8 cellular contexts compared by ENCODE assay signal in genomic region chr17:65627892-65628622, GRCh38.
DNase-seq lines count a peak whose midpoint lies in the region; ATAC-seq, FAIRE-seq and TF ChIP-seq lines count a peak whose summit lies in the region.

No MANE protein-coding gene starts in this region.

- H3K27ac ChIP-seq in astrocyte (ENCODE audit: low read depth, low read length) (no peak overlapping the region), lower lobe of right lung (no peak overlapping the region), substantia nigra (ENCODE audit: low read depth, low read length, poor library complexity, severe bottlenecking) (no peak overlapping the region)

- H3K79me2 ChIP-seq in astrocyte (ENCODE audit: insufficient read depth, low read length) = no peaks in the 10 kb centered on the region

- peaks cover 12% of the 10 kb centered on the region for H3K4me1 Mint-ChIP-seq in astrocyte (ENCODE audit: low read depth, unreplicated experiment)

- no peaks in the 10 kb centered on the region for H4K20me1 ChIP-seq in astrocyte (ENCODE audit: insufficient read depth, low read length)

- peak; percentile 30 to 45 for ATAC-seq in lower lobe of right lung

- TF ChIP-seq CTCF in AG09309 (IDR thresholded peaks at IDR 0.05; ENCODE audit: control insufficient read depth, insufficient read depth, low read depth, low read length, missing control alignments) = no peak
- TF ChIP-seq CTCF in astrocyte (IDR thresholded peaks at IDR 0.05; ENCODE audit: insufficient read depth, low read depth, low read length) = no peak
- no peak for TF ChIP-seq CTCF in lower lobe of right lung (IDR thresholded peaks at IDR 0.05)

- no peak overlapping the region for H3K4me3 ChIP-seq in AG09309 (ENCODE audit: control insufficient read depth, low read depth, low read length)
- H3K4me3 ChIP-seq in astrocyte (ENCODE audit: insufficient read depth, low read depth, low read length) = no peak overlapping the region
- no peak overlapping the region for H3K4me3 ChIP-seq in lower lobe of right lung

- peak; percentile 47 for FAIRE-seq in astrocyte (lab: Jason Lieb, UNC)

- H2AFZ ChIP-seq in astrocyte (ENCODE audit: low read depth, low read length) = no peak overlapping the region

- no peak overlapping the region for H3K4me3 Mint-ChIP-seq in astrocyte (ENCODE audit: unreplicated experiment)

- intact Hi-C loops in lower lobe of right lung (cut with DNase I) = no loop called here

- peak overlapping the region; percentile 70 for H3K4me2 ChIP-seq in astrocyte (ENCODE audit: low read length)

- H3K27ac Mint-ChIP-seq in astrocyte (ENCODE audit: unreplicated experiment) = no peak overlapping the region

- H3K4me1 ChIP-seq in astrocyte (ENCODE audit: insufficient read depth, low read length) (peaks cover 19% of the 10 kb centered on the region), lower lobe of right lung (no peaks in the 10 kb centered on the region)

- no peaks in the 10 kb centered on the region for H3K9me3 Mint-ChIP-seq in astrocyte (ENCODE audit: unreplicated experiment)

- H3K36me3 ChIP-seq in astrocyte (ENCODE audit: insufficient read depth, low read length) (no peaks in the 10 kb centered on the region), lower lobe of right lung (no peaks in the 10 kb centered on the region)

- peaks cover 5% of the 10 kb centered on the region for H3K36me3 Mint-ChIP-seq in astrocyte (ENCODE audit: low read depth, unreplicated experiment)

- H3K9me3 ChIP-seq in astrocyte (ENCODE audit: insufficient read depth, low read depth, low read length) (no peaks in the 10 kb centered on the region), lower lobe of right lung (no peaks in the 10 kb centered on the region)

- peaks cover 2% of the 10 kb centered on the region for H3K27me3 ChIP-seq in astrocyte (ENCODE audit: insufficient read depth, low read length)
- no peaks in the 10 kb centered on the region for H3K27me3 ChIP-seq in lower lobe of right lung (ENCODE audit: low read depth)

- DNase-seq in AG09309 (ENCODE audit: low read depth) (peak; percentile 29), NCI-H1417 (lab: John Stamatoyannopoulos, UW) (peak; percentile 61 to 91 (median 77)), astrocyte (ENCODE audit: low read depth) (peak; percentile 71), lower lobe of right lung (no peak), OCI-M1 (lab: John Stamatoyannopoulos, UW) (no peak), substantia nigra (lab: John Stamatoyannopoulos, UW) (no peak), GF-D8 (lab: John Stamatoyannopoulos, UW) (no peak), SW 1271 (lab: John Stamatoyannopoulos, UW) (no peak)

- H3K27me3 Mint-ChIP-seq in astrocyte (ENCODE audit: low read depth, unreplicated experiment) = peaks cover 1% of the 10 kb centered on the region

- peak overlapping the region; percentile 32 for H3K9ac ChIP-seq in astrocyte (ENCODE audit: low read length)

Comparison
In these comparisons a context has a peak if more than half of its experiments do, and no peak if none do; other contexts are left out.
1. DNase-seq: peak in AG09309 (single experiment), NCI-H1417 (3 of 3) and astrocyte (single experiment); none in lower lobe of right lung (single experiment), OCI-M1 (single experiment), substantia nigra (0 of 49), GF-D8 (single experiment) and SW 1271 (0 of 2).